Comparison of ENCODE assay signal across 8 cellular contexts in the genomic region with DNA sequence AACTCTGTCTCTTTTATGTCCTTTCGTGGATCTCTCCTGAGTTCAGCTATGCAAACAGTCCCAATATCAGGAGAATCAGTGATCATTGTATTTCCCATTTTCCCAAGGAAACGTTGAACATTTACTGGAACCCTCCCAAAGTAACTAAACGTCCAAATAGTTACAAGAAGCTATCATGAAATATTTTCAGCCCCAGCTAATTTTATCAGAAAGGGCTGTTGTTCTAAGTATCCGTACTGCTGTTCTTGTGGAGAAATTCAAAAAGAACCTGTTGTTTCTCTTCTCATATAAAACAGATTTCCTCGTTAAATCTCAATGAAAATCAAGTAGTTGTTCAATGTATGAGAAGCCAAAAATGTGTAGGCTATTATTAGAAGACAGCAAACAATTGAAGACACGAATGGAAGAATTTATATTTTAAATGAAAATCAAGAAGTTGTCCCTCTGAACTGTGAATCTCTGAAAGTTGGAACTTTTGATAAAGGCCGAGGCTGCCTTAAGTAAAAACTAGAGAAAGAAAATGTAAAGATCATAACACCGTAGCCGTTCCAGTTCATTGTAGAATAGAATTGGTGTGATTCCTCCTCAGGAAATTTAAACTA.
A peak's percentile ranks its signal among the peaks of the same experiment; 100 is the strongest.
DNase-seq lines count a peak whose midpoint lies in the region; ATAC-seq, FAIRE-seq and TF ChIP-seq lines count a peak whose summit lies in the region.

No MANE protein-coding gene starts in this region.

- peaks cover 57% of the 10 kb centered on the region for H3K36me3 Mint-ChIP-seq in Calu3 (ENCODE audit: insufficient read depth, unreplicated experiment)

- H3K36me3 ChIP-seq in PC-3 (ENCODE audit: low read depth, low read length) (no peaks in the 10 kb centered on the region; the same call in 1 of the 2 replicates), parathyroid adenoma (ENCODE audit: control insufficient read depth, insufficient read depth, low read length) (no peaks in the 10 kb centered on the region)

- H3K4me2 ChIP-seq in PC-3 (ENCODE audit: low read length): peak overlapping the region; percentile 98
- no peak overlapping the region for H3K4me2 ChIP-seq in parathyroid adenoma (ENCODE audit: low read length)

- H3K4me3 ChIP-seq in PC-3 (ENCODE audit: low read length) (peak overlapping the region; percentile 93), parathyroid adenoma (ENCODE audit: low read depth, low read length) (no peak overlapping the region)

- peaks cover 18% of the 10 kb centered on the region for H3F3A ChIP-seq in PC-3 (ENCODE audit: low read length, unreplicated experiment)

- no peak for TF ChIP-seq CTCF in Calu3 (IDR thresholded peaks at IDR 0.05; ENCODE audit: unreplicated experiment)
- TF ChIP-seq CTCF in PC-3 (conservative IDR thresholded peaks at IDR 0.05; ENCODE audit: low read depth, low read length): no peak
- TF ChIP-seq CTCF in parathyroid adenoma (IDR thresholded peaks at IDR 0.05): no peak

- H3K9me2 ChIP-seq in PC-3 (replicated peaks; ENCODE audit: low read length): no peaks in the 10 kb centered on the region

- POLR2A ChIA-PET in PC-3 (lab: Charles Lee; ENCODE audit: unreplicated experiment): interaction anchor here (0.6 to 2.7 kb wide), 4 partner anchors 13 to 39 kb away, joined by 3 to 14 read pairs (median 4); a partner anchor contains a TSS
- POLR2A ChIA-PET in HEK293T (lab: Yijun Ruan, JAX): interaction anchor here (2.0 kb wide), 1 partner anchor 71 kb away, joined by 7 read pairs; a partner anchor contains a TSS

- H3K27me3 Mint-ChIP-seq in Calu3 (ENCODE audit: unreplicated experiment): no peaks in the 10 kb centered on the region

- no peak for FAIRE-seq in RCC 7860 (lab: Jason Lieb, UNC)

- H3K4me1 Mint-ChIP-seq in Calu3 (ENCODE audit: low read depth, unreplicated experiment): peaks cover 32% of the 10 kb centered on the region

- H3K79me2 ChIP-seq in PC-3 (ENCODE audit: low read length) (peaks cover 49% of the 10 kb centered on the region), parathyroid adenoma (no peaks in the 10 kb centered on the region)

- H3K27me3 ChIP-seq in PC-3 (ENCODE audit: low read length): no peaks in the 10 kb centered on the region
- no peaks in the 10 kb centered on the region for H3K27me3 ChIP-seq in parathyroid adenoma (ENCODE audit: control insufficient read depth, insufficient read depth, low read length)

- ATAC-seq in PC-3: no peak

- BruUV-seq in Calu3 (replicated peaks; lab: Mats Ljungman, UMichigan): no TSS peak
- no TSS peak for BruUV-seq in PC-3 (replicated peaks; lab: Mats Ljungman, UMichigan)

- H4K20me1 ChIP-seq in PC-3 (ENCODE audit: low read length): peaks cover 31% of the 10 kb centered on the region

- DNase-seq in Calu3 (no peak), PC-3 (no peak), epithelial cell of prostate (ENCODE audit: low read depth, low spot score) (no peak), HEK293T (ENCODE audit: extremely low spot score) (no peak), DMS79 (lab: John Stamatoyannopoulos, UW) (no peak), RCC 7860 (ENCODE audit: low spot score) (no peak), cortex of kidney (lab: John Stamatoyannopoulos, UW) (no peak)

- CTCF ChIA-PET in Calu3 (lab: Charles Lee): interaction anchor here (1.0 to 2.0 kb wide), 4 partner anchors 9 to 36 kb away, joined by 3 to 8 read pairs (median 3); a partner anchor contains a TSS
- CTCF ChIA-PET in PC-3 (lab: Charles Lee): no interaction called here
- CTCF ChIA-PET in HEK293T (lab: Yijun Ruan, JAX): no interaction called here

- H3K4me1 ChIP-seq in PC-3 (ENCODE audit: insufficient read depth, low read length) (peaks cover 12% of the 10 kb centered on the region; the same call in 1 of the 2 replicates), parathyroid adenoma (no peaks in the 10 kb centered on the region)

- intact Hi-C loops in Calu3 (cut with micrococcal nuclease; ENCODE audit: unreplicated experiment) (loop anchor here (2.0 to 5.0 kb wide), 3 partner anchors 16 to 163 kb away; a partner anchor contains a TSS), PC-3 (cut with micrococcal nuclease) (loop anchor here (1.0 to 5.0 kb wide), 6 partner anchors 20 to 1617 kb away; a partner anchor contains a TSS)

- peak overlapping the region; percentile 93 for H3K27ac Mint-ChIP-seq in Calu3 (ENCODE audit: unreplicated experiment)

- no peaks in the 10 kb centered on the region for H3K9me3 Mint-ChIP-seq in Calu3 (ENCODE audit: low read depth, unreplicated experiment)

- H2AFZ ChIP-seq in PC-3 (ENCODE audit: low read length): peak overlapping the region; percentile 42
- no peak overlapping the region for H2AFZ ChIP-seq in parathyroid adenoma

- H3K27ac ChIP-seq in PC-3 (ENCODE audit: low read length): peak overlapping the region; percentile 0; the same call in 1 of the 2 replicates
- peak overlapping the region; percentile 79 for H3K27ac ChIP-seq in epithelial cell of prostate
- peak overlapping the region; percentile 35 for H3K27ac ChIP-seq in parathyroid adenoma

- H3K4me3 Mint-ChIP-seq in Calu3 (ENCODE audit: low read depth, unreplicated experiment): peak overlapping the region; percentile 90

- H3K9ac ChIP-seq in PC-3 (ENCODE audit: low read length) (peak overlapping the region; percentile 91), parathyroid adenoma (no peak overlapping the region)

- H3K9me3 ChIP-seq in PC-3 (ENCODE audit: low read length) (no peaks in the 10 kb centered on the region), parathyroid adenoma (ENCODE audit: control insufficient read depth, low read length) (no peaks in the 10 kb centered on the region)

TF ChIP-seq in HEK293T, 16 proteins besides CTCF, POLR2A, EP300 and RAD21:
- TF ChIP-seq LEF1 (IDR thresholded peaks at IDR 0.05; ENCODE audit: borderline replicate concordance): no peak

Comparison
In these comparisons a context has a peak if more than half of its experiments do, and no peak if none do; other contexts are left out.
1. H3K27ac ChIP-seq: peak in every context shown above with its lines; median percentile 79 in epithelial cell of prostate; 35 in parathyroid adenoma; 0 in PC-3.